Comparison of ENCODE assay signal across 1 cellular context in the genomic region with DNA sequence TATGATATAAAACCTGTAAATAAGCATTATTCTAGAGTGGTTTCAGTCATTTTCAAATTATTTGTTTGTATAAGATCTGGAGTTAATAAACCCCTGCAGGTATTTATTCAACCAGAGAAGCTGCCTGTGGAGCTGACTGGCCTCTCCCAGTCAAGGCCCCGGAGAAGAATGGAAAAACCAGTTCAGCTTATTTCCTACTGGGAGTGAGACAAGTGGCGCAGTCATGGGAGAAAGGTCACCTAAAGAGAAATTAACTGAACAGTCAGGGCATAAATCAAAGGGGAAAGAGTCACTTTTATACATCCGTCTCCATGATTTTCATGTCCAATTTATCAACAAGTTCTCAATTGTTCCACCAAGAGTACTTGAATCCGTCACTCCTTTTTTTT.
TF ChIP-seq lines count a peak whose summit lies in the region.

No MANE protein-coding gene starts in this region.

TF ChIP-seq in Ishikawa, 13 proteins besides CTCF, POLR2A, EP300 and RAD21 (continued from another document):
- TF ChIP-seq, protein P1, sequence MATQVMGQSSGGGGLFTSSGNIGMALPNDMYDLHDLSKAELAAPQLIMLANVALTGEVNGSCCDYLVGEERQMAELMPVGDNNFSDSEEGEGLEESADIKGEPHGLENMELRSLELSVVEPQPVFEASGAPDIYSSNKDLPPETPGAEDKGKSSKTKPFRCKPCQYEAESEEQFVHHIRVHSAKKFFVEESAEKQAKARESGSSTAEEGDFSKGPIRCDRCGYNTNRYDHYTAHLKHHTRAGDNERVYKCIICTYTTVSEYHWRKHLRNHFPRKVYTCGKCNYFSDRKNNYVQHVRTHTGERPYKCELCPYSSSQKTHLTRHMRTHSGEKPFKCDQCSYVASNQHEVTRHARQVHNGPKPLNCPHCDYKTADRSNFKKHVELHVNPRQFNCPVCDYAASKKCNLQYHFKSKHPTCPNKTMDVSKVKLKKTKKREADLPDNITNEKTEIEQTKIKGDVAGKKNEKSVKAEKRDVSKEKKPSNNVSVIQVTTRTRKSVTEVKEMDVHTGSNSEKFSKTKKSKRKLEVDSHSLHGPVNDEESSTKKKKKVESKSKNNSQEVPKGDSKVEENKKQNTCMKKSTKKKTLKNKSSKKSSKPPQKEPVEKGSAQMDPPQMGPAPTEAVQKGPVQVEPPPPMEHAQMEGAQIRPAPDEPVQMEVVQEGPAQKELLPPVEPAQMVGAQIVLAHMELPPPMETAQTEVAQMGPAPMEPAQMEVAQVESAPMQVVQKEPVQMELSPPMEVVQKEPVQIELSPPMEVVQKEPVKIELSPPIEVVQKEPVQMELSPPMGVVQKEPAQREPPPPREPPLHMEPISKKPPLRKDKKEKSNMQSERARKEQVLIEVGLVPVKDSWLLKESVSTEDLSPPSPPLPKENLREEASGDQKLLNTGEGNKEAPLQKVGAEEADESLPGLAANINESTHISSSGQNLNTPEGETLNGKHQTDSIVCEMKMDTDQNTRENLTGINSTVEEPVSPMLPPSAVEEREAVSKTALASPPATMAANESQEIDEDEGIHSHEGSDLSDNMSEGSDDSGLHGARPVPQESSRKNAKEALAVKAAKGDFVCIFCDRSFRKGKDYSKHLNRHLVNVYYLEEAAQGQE (IDR thresholded peaks at IDR 0.05; ENCODE audit: low read depth) = no peak
- TF ChIP-seq YY1 (IDR thresholded peaks at IDR 0.05; ENCODE audit: low read depth) (no peak), CEBPB (IDR thresholded peaks at IDR 0.05) (no peak), TCF12 (IDR thresholded peaks at IDR 0.05; ENCODE audit: low read depth) (peak; percentile 57), CREB1 (IDR thresholded peaks at IDR 0.05; ENCODE audit: low read depth) (no peak), FOXM1 (IDR thresholded peaks at IDR 0.05; ENCODE audit: borderline replicate concordance, low read depth) (peak; percentile 50; the same call in 1 of the 2 replicates)
- TF ChIP-seq, protein P2, sequence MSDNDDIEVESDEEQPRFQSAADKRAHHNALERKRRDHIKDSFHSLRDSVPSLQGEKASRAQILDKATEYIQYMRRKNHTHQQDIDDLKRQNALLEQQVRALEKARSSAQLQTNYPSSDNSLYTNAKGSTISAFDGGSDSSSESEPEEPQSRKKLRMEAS (IDR thresholded peaks at IDR 0.05) = no peak
- TF ChIP-seq, protein P3, sequence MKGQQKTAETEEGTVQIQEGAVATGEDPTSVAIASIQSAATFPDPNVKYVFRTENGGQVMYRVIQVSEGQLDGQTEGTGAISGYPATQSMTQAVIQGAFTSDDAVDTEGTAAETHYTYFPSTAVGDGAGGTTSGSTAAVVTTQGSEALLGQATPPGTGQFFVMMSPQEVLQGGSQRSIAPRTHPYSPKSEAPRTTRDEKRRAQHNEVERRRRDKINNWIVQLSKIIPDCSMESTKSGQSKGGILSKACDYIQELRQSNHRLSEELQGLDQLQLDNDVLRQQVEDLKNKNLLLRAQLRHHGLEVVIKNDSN (IDR thresholded peaks at IDR 0.05) = no peak
